22 cellular contexts compared by ENCODE assay signal in genomic region chr13:25992076-25992475, GRCh38. TPM values are rescaled to one million over a fixed set of nuclear protein-coding genes. Genes with fewer than 3 reads are reported as not detected.
"Had no signal": no experiment of that assay in that cellular context is flagged by ENCODE, and none has a peak within 500 bp of the region (broad histone marks: within the 10 kb centered on the region; RNA-seq: fewer than 3 reads in every experiment).

No MANE protein-coding gene starts in this region.

- H3K27me3 ChIP-seq: dorsolateral prefrontal cortex, neutrophil, right atrium auricular region, suprapubic skin, tibial artery, upper lobe of left lung, uterus had no signal

- H3K4me1 ChIP-seq: heart right ventricle, left ventricle myocardium inferior, lower lobe of right lung, right atrium auricular region, sigmoid colon, suprapubic skin, tibial artery, upper lobe of left lung, uterus had no signal

- H3K27ac ChIP-seq: dorsolateral prefrontal cortex, heart right ventricle, left ventricle myocardium inferior, lower lobe of right lung, neutrophil, right atrium auricular region, sigmoid colon, skin epidermis, suprapubic skin, tibial artery, upper lobe of left lung, uterus had no signal

- ATAC-seq: heart right ventricle; left cardiac atrium; lower lobe of right lung; mucosa of descending colon; naive thymus-derived CD8-positive, alpha-beta T cell had no signal

- H3K4me3 ChIP-seq: dorsolateral prefrontal cortex, heart right ventricle, left ventricle myocardium inferior, lower lobe of right lung, mucosa of descending colon, right atrium auricular region, sigmoid colon, skin epidermis, suprapubic skin, tibial artery, upper lobe of left lung, uterus had no signal

- H3K9me3 ChIP-seq: neutrophil, suprapubic skin had no signal

- H3K36me3 ChIP-seq: heart right ventricle, left ventricle myocardium inferior, lower lobe of right lung, neutrophil, right atrium auricular region, sigmoid colon, suprapubic skin, tibial artery, upper lobe of left lung, uterus had no signal

- DNase-seq: cortex of kidney; dorsolateral prefrontal cortex; effector CD8-positive, alpha-beta T cell; heart right ventricle; islet precursor cell; left cardiac atrium; left ventricle myocardium inferior; lower lobe of right lung; mucosa of descending colon; naive thymus-derived CD8-positive, alpha-beta T cell; posterior cingulate gyrus; sigmoid colon; stimulated activated CD4-positive, alpha-beta T cell treated with anti-CD3 and anti-CD28 coated beads, Interleukin-2, amount 100 ng/mL, for 24 hours; stimulated activated CD4-positive, alpha-beta T cell treated with anti-CD3 and anti-CD28 coated beads, Interleukin-4, amount 100 ng/mL, for 4 hours; stimulated activated naive CD4-positive, alpha-beta T cell; tibial artery; upper lobe of left lung; uterus had no signal

RNA-seq across cellular contexts. Expression of gene SHISA2, which starts 59.7 kb away (rescaled TPM):
- total RNA-seq: right atrium auricular region had no signal
